Comparison of ENCODE assay signal across 9 cellular contexts in genomic region chr6:2862712-2863174, GRCh38. TPM values are rescaled to one million over a fixed set of nuclear protein-coding genes. Genes with fewer than 3 reads are reported as not detected.
DNase-seq lines count a peak whose midpoint lies in the region; ATAC-seq and TF ChIP-seq lines count a peak whose summit lies in the region.
"Had no signal": no experiment of that assay in that cellular context is flagged by ENCODE, and none has a peak within 500 bp of the region (broad histone marks: within the 10 kb centered on the region; RNA-seq: fewer than 3 reads in every experiment).

No MANE protein-coding gene starts in this region.

- peaks cover 0 to 5% (median 0%) of the 10 kb centered on the region in 7 donors for H3K9me3 Mint-ChIP-seq in CD14-positive monocyte

- no peaks in the 10 kb centered on the region for H3K27me3 Mint-ChIP-seq in CD14-positive monocyte (ENCODE audit: low read depth in 3 of 3)

- intact Hi-C loops in CD14-positive monocyte (cut with micrococcal nuclease): no loop called here

- peak; percentile 52 for TF ChIP-seq POLR2A in GM19099 (IDR thresholded peaks at IDR 0.05; ENCODE audit: extremely low read depth, insufficient read length, low read depth)

- no peak for TF ChIP-seq CTCF in CD14-positive monocyte (IDR thresholded peaks at IDR 0.05)

- peak overlapping the region; percentile 79 to 94 (median 84) for H3K27ac Mint-ChIP-seq in CD14-positive monocyte

- peaks cover 3 to 4% of the 10 kb centered on the region in 2 donors for H3K36me3 Mint-ChIP-seq in CD14-positive monocyte

- H3K4me3 Mint-ChIP-seq in CD14-positive monocyte: peak overlapping the region; percentile 26 to 28

- DNase-seq in CD14-positive monocyte (ENCODE audit: low spot score): peak; percentile 58
- DNase-seq in activated CD4-positive, CD25-positive, alpha-beta regulatory T cell treated with anti-CD3 and anti-CD28 coated beads, Interleukin-2, amount 50 U/mL, for 72 hours: peak; percentile 48
- no peak for DNase-seq in NCI-H187 treated with DMSO at 0.1 percent for 48 hours (lab: John Stamatoyannopoulos, UW)
- DNase-seq in OCI-M1 (lab: John Stamatoyannopoulos, UW): no peak
- no peak for DNase-seq in NCI-H774 (lab: John Stamatoyannopoulos, UW)
- DNase-seq in NCI-H2227 (lab: John Stamatoyannopoulos, UW; ENCODE audit: unreplicated experiment): no peak
- DNase-seq: DMS79 had no signal

- peak; percentile 46 for ATAC-seq in HG03064 (IDR thresholded peaks at IDR 0.05; ENCODE audit: low read depth, unreplicated experiment)

- H3K4me1 Mint-ChIP-seq in CD14-positive monocyte: peaks cover 51% of the 10 kb centered on the region

RNA-seq across cellular contexts. Expression of gene SERPINB1, which starts 21.1 kb away (rescaled TPM):
- 100 to 1,000 TPM; 306 to 307 TPM for polyA plus RNA-seq in CD14-positive monocyte

RNA-seq across cellular contexts. Expression of gene SERPINB9, which starts 40.4 kb away (rescaled TPM):
- 10 to 100 TPM; 34.3 to 77.7 TPM for polyA plus RNA-seq in CD14-positive monocyte

Comparison
In these comparisons a context has a peak if more than half of its experiments do, and no peak if none do; other contexts are left out.
1. DNase-seq: peak in CD14-positive monocyte (single experiment) and activated CD4-positive, CD25-positive, alpha-beta regulatory T cell treated with anti-CD3 and anti-CD28 coated beads, Interleukin-2, amount 50 U/mL, for 72 hours (single experiment); none in NCI-H187 treated with DMSO at 0.1 percent for 48 hours (single experiment), OCI-M1 (single experiment), NCI-H774 (single experiment) and NCI-H2227 (single experiment).